ENCODE assay signal across 1 cellular context in the genomic region with DNA sequence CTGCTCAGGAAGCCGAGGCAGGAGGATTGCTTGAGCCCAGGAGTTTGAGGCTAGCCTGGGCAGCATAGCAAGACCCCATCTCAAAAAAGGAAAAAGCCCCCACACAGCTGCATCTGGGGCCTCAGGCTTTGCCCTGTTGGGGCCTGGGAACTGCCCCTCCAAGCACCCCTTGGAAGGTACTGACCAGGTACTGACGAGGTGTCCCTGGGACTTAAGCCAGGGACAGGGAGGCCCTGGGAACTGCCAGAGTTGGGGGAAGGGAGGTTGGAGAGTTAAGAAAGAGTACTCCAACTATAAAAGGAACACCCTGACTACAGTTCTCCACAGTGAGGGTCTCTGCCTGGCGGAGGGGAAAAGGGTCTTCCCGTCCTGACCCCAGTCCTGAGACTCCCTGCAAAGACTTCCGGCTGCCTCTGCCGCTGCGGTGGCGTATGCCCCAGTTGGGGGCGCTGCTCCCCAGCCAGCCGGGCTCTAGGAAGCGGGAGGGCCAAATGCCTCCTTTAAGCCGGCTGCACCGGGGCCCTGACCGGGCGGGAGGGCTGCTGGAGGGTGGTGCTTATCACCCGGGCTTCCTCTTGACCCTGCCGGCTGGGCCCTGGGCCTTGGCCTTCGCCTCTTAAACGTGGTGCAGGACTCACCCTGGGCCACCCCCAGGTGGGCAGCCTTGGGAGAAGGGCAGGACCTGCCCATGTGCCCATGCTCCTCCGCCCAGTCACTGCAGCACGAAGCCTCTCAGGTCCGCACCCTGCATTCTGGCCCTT.
A peak's percentile ranks its signal among the peaks of the same experiment; 100 is the strongest.
TF ChIP-seq lines count a peak whose summit lies in the region.

No MANE protein-coding gene starts in this region.

TF ChIP-seq in K562, 482 proteins besides CTCF, POLR2A, EP300 and RAD21 (continued from another document and continues in another):
- TF ChIP-seq E2F8 (IDR thresholded peaks at IDR 0.05; ENCODE audit: low read depth, partially characterized antibody): no peak
- TF ChIP-seq CHCHD3 (CRISPR knock-in tag; IDR thresholded peaks at IDR 0.05): no peak
- TF ChIP-seq ARID1B (IDR thresholded peaks at IDR 0.05): peak; percentile 16; the same call in 1 of the 2 replicates
- TF ChIP-seq ZNF354B (CRISPR knock-in tag; IDR thresholded peaks at IDR 0.05): no peak
- TF ChIP-seq ZNF449 (CRISPR knock-in tag; IDR thresholded peaks at IDR 0.05): no peak
- no peak for TF ChIP-seq FOXK2 (conservative IDR thresholded peaks at IDR 0.05 in 1 of 2, IDR thresholded peaks at IDR 0.05 in 1 of 2; ENCODE audit: low read depth in 2 of 2)
- TF ChIP-seq RCOR1 (IDR thresholded peaks at IDR 0.05; ENCODE audit: borderline replicate concordance in 1 of 2, low read depth in 2 of 2, low read length in 2 of 2): no peak; a peak in 1 of 4 replicates
- no peak for TF ChIP-seq BCLAF1 (IDR thresholded peaks at IDR 0.05; ENCODE audit: borderline replicate concordance in 1 of 2, control insufficient read depth in 1 of 2, low read depth in 2 of 2, low read length in 1 of 2)
- TF ChIP-seq, protein P1, sequence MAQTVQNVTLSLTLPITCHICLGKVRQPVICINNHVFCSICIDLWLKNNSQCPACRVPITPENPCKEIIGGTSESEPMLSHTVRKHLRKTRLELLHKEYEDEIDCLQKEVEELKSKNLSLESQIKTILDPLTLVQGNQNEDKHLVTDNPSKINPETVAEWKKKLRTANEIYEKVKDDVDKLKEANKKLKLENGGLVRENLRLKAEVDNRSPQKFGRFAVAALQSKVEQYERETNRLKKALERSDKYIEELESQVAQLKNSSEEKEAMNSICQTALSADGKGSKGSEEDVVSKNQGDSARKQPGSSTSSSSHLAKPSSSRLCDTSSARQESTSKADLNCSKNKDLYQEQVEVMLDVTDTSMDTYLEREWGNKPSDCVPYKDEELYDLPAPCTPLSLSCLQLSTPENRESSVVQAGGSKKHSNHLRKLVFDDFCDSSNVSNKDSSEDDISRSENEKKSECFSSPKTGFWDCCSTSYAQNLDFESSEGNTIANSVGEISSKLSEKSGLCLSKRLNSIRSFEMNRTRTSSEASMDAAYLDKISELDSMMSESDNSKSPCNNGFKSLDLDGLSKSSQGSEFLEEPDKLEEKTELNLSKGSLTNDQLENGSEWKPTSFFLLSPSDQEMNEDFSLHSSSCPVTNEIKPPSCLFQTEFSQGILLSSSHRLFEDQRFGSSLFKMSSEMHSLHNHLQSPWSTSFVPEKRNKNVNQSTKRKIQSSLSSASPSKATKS (CRISPR knock-in tag; IDR thresholded peaks at IDR 0.05): no peak
- no peak for TF ChIP-seq ZFP30 (CRISPR knock-in tag; IDR thresholded peaks at IDR 0.05; ENCODE audit: borderline replicate concordance)
- TF ChIP-seq NR2F6 (CRISPR knock-in tag; IDR thresholded peaks at IDR 0.05): no peak
- TF ChIP-seq, protein P2, sequence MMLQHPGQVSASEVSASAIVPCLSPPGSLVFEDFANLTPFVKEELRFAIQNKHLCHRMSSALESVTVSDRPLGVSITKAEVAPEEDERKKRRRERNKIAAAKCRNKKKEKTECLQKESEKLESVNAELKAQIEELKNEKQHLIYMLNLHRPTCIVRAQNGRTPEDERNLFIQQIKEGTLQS (IDR thresholded peaks at IDR 0.05): no peak
- TF ChIP-seq, protein P2 (CRISPR knock-in tag; conservative IDR thresholded peaks at IDR 0.05): 0 out of 2 replicates have a peak, but pooled peaks have one; percentile 38
- no peak for TF ChIP-seq RFX5 (IDR thresholded peaks at IDR 0.05; ENCODE audit: low read depth, low read length)
- TF ChIP-seq SMC3 (conservative IDR thresholded peaks at IDR 0.05; ENCODE audit: insufficient read depth, low read depth, low read length): peak; percentile 92
- TF ChIP-seq ATF1 (CRISPR knock-in tag; IDR thresholded peaks at IDR 0.05): no peak
- TF ChIP-seq ATF1 (tag; IDR thresholded peaks at IDR 0.05): peak; percentile 38; the same call in 1 of the 2 replicates
- TF ChIP-seq MAFG (tag; conservative IDR thresholded peaks at IDR 0.05): no peak
- peak; percentile 49; the same call in 1 of the 2 replicates for TF ChIP-seq HCFC1 (IDR thresholded peaks at IDR 0.05; ENCODE audit: low read depth, low read length)
- no peak for TF ChIP-seq ILF3 (IDR thresholded peaks at IDR 0.05; ENCODE audit: borderline replicate concordance)
- TF ChIP-seq, protein P3, sequence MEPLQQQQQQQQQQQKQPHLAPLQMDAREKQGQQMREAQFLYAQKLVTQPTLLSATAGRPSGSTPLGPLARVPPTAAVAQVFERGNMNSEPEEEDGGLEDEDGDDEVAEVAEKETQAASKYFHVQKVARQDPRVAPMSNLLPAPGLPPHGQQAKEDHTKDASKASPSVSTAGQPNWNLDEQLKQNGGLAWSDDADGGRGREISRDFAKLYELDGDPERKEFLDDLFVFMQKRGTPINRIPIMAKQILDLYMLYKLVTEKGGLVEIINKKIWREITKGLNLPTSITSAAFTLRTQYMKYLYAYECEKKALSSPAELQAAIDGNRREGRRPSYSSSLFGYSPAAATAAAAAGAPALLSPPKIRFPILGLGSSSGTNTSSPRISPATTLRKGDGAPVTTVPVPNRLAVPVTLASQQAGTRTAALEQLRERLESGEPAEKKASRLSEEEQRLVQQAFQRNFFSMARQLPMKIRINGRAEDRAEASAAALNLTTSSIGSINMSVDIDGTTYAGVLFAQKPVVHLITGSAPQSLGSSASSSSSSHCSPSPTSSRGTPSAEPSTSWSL (CRISPR knock-in tag; IDR thresholded peaks at IDR 0.05; ENCODE audit: borderline replicate concordance): no peak
- TF ChIP-seq, protein P4, sequence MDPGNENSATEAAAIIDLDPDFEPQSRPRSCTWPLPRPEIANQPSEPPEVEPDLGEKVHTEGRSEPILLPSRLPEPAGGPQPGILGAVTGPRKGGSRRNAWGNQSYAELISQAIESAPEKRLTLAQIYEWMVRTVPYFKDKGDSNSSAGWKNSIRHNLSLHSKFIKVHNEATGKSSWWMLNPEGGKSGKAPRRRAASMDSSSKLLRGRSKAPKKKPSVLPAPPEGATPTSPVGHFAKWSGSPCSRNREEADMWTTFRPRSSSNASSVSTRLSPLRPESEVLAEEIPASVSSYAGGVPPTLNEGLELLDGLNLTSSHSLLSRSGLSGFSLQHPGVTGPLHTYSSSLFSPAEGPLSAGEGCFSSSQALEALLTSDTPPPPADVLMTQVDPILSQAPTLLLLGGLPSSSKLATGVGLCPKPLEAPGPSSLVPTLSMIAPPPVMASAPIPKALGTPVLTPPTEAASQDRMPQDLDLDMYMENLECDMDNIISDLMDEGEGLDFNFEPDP (CRISPR knock-in tag; IDR thresholded peaks at IDR 0.05): no peak
- TF ChIP-seq NFATC3 (IDR thresholded peaks at IDR 0.05): no peak
- no peak for TF ChIP-seq MBD2 (IDR thresholded peaks at IDR 0.05; ENCODE audit: borderline replicate concordance, low read depth)
- peak; percentile 92 for TF ChIP-seq ETV1 (tag; conservative IDR thresholded peaks at IDR 0.05; ENCODE audit: low read depth)
- TF ChIP-seq PATZ1 (CRISPR knock-in tag; IDR thresholded peaks at IDR 0.05; ENCODE audit: borderline replicate concordance): no peak
- peak; percentile 64; the same call in 1 of the 2 replicates for TF ChIP-seq JUND (IDR thresholded peaks at IDR 0.05; ENCODE audit: borderline replicate concordance, low read depth, low read length)
- peak; percentile 23; the same call in 1 of the 3 replicates for TF ChIP-seq JUND (tag; IDR thresholded peaks at IDR 0.05; ENCODE audit: borderline replicate concordance, low read depth, low read length)
- TF ChIP-seq SNRNP70 (optimal IDR thresholded peaks at IDR 0.05; ENCODE audit: low read depth, low read length): no peak
- TF ChIP-seq FOXJ3 (CRISPR knock-in tag; IDR thresholded peaks at IDR 0.05): no peak
- TF ChIP-seq, protein P5, sequence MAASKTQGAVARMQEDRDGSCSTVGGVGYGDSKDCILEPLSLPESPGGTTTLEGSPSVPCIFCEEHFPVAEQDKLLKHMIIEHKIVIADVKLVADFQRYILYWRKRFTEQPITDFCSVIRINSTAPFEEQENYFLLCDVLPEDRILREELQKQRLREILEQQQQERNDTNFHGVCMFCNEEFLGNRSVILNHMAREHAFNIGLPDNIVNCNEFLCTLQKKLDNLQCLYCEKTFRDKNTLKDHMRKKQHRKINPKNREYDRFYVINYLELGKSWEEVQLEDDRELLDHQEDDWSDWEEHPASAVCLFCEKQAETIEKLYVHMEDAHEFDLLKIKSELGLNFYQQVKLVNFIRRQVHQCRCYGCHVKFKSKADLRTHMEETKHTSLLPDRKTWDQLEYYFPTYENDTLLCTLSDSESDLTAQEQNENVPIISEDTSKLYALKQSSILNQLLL (CRISPR knock-in tag; IDR thresholded peaks at IDR 0.05; ENCODE audit: borderline replicate concordance): no peak
- TF ChIP-seq BCOR (IDR thresholded peaks at IDR 0.05): no peak
- TF ChIP-seq ZNF76 (CRISPR knock-in tag; IDR thresholded peaks at IDR 0.05; ENCODE audit: borderline replicate concordance): no peak
- peak; percentile 70 for TF ChIP-seq FIP1L1 (IDR thresholded peaks at IDR 0.05; ENCODE audit: low read depth, low read length, poor library complexity, severe bottlenecking)
- no peak for TF ChIP-seq TCF7L2 (IDR thresholded peaks at IDR 0.05; ENCODE audit: low read depth, low read length)
- no peak for TF ChIP-seq MTA2 (IDR thresholded peaks at IDR 0.05; ENCODE audit: low read depth)
- no peak for TF ChIP-seq TAF1 (IDR thresholded peaks at IDR 0.05; ENCODE audit: control insufficient read depth, extremely low read depth, insufficient read depth, low read length, severe bottlenecking)
- no peak for TF ChIP-seq ZNF395 (CRISPR knock-in tag; IDR thresholded peaks at IDR 0.05)
